ENCODE assay signal across 1 cellular context in genomic region chr2:38665854-38666577, GRCh38.
TF ChIP-seq lines count a peak whose summit lies in the region.

TSS of gene GALM (plus strand) at chr2:38666114. CDS start at chr2:38666162, 48 bp downstream.

TF ChIP-seq in K562, 482 proteins besides CTCF, POLR2A, EP300 and RAD21 (continued from another document and continues in another):
- TF ChIP-seq ZHX1 (conservative IDR thresholded peaks at IDR 0.05; ENCODE audit: low read length) (no peak), EZH2 (IDR thresholded peaks at IDR 0.05; ENCODE audit: borderline replicate concordance, low read depth, low read length) (no peak), ZNF384 (IDR thresholded peaks at IDR 0.05; ENCODE audit: low read depth, low read length) (peak; percentile 83), TOE1 (IDR thresholded peaks at IDR 0.05; ENCODE audit: borderline replicate concordance) (peak; percentile 91), TOE1 (CRISPR knock-in tag; IDR thresholded peaks at IDR 0.05; ENCODE audit: borderline replicate concordance, low read depth) (peak; percentile 93), XRCC4 (IDR thresholded peaks at IDR 0.05; ENCODE audit: extremely low read depth, insufficient read depth, insufficient read length) (no peak), HDAC8 (tag; IDR thresholded peaks at IDR 0.05) (no peak; the same call in 1 of the 2 replicates), SETDB1 (IDR thresholded peaks at IDR 0.05; ENCODE audit: low read length) (no peak), GATAD2B (IDR thresholded peaks at IDR 0.05; ENCODE audit: borderline replicate concordance) (no peak), SMAD3 (CRISPR knock-in tag; conservative IDR thresholded peaks at IDR 0.05) (no peak), ZBTB40 (IDR thresholded peaks at IDR 0.05) (peak; percentile 59), ZBTB40 (CRISPR knock-in tag; IDR thresholded peaks at IDR 0.05) (no peak), TCF15 (CRISPR knock-in tag; IDR thresholded peaks at IDR 0.05) (no peak), NFYB (IDR thresholded peaks at IDR 0.05; ENCODE audit: extremely low read depth, insufficient read length) (no peak), NFRKB (IDR thresholded peaks at IDR 0.05; ENCODE audit: low read depth) (no peak), ZNF174 (CRISPR knock-in tag; IDR thresholded peaks at IDR 0.05) (no peak), REST (CRISPR knock-in tag; IDR thresholded peaks at IDR 0.05; ENCODE audit: low read depth) (no peak), SMC3 (conservative IDR thresholded peaks at IDR 0.05; ENCODE audit: insufficient read depth, low read depth, low read length) (no peak), AFF4 (CRISPR knock-in tag; IDR thresholded peaks at IDR 0.05) (peak; percentile 61; the same call in 1 of the 2 replicates), NFE2 (IDR thresholded peaks at IDR 0.05; ENCODE audit: low read depth) (peak; percentile 25), ZBTB17 (CRISPR knock-in tag; IDR thresholded peaks at IDR 0.05) (no peak), MYNN (IDR thresholded peaks at IDR 0.05) (no peak), MYNN (CRISPR knock-in tag; IDR thresholded peaks at IDR 0.05) (no peak), IRF9 (tag; IDR thresholded peaks at IDR 0.05) (no peak; the same call in 1 of the 2 replicates), ZFX (CRISPR knock-in tag; IDR thresholded peaks at IDR 0.05) (peak; percentile 81), POLR2H (tag; IDR thresholded peaks at IDR 0.05; ENCODE audit: low read depth) (peak; percentile 71), NONO (IDR thresholded peaks at IDR 0.05; ENCODE audit: low read depth in 2 of 2, low read length in 1 of 2) (no peak), RAD51 (IDR thresholded peaks at IDR 0.05; ENCODE audit: borderline replicate concordance, low read depth) (no peak), HCFC1 (IDR thresholded peaks at IDR 0.05; ENCODE audit: low read depth, low read length) (peak; percentile 98), ZBTB34 (CRISPR knock-in tag; IDR thresholded peaks at IDR 0.05) (no peak), DACH1 (IDR thresholded peaks at IDR 0.05; ENCODE audit: partially characterized antibody) (no peak), VEZF1 (CRISPR knock-in tag; IDR thresholded peaks at IDR 0.05) (peak; percentile 51; the same call in 1 of the 2 replicates), FOXP1 (CRISPR knock-in tag; IDR thresholded peaks at IDR 0.05) (no peak), KLF13 (tag; IDR thresholded peaks at IDR 0.05; ENCODE audit: borderline replicate concordance, low read depth) (no peak), PRPF4 (IDR thresholded peaks at IDR 0.05; ENCODE audit: insufficient read depth, low read depth, low read length, poor library complexity, severe bottlenecking) (no peak)
